ENCODE assay signal across 1 cellular context in the genomic region with DNA sequence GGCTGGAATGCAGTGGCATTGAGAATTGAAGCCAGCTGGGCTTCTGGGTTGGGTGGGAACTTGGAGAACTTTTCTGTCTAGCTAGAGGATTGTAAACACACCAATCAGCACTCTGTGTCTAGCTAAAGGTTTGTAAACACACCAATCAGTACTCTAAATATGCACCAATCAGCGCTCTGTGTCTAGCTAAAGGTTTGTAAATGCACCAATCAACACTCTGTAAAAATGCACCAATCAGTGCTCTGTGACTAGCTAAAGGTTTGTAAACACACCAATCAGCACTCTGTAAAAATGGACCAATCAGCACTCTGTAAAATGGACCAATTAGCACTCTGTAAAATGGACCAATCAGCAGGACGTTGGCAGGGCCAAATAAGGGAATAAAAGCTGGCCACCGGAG. TPM values are rescaled to one million over a fixed set of nuclear protein-coding genes. Genes with fewer than 3 reads are reported as not detected.
"Had no signal": no experiment of that assay in that cellular context is flagged by ENCODE, and none has a peak within 500 bp of the region (broad histone marks: within the 10 kb centered on the region; RNA-seq: fewer than 3 reads in every experiment).

No MANE protein-coding gene starts in this region.

RNA-seq across cellular contexts. Expression of a gene that starts 51.5 kb away (rescaled TPM):
- total RNA-seq: ascending aorta had no signal
